8 cellular contexts compared by ENCODE assay signal in genomic region chr10:132458595-132459251, GRCh38.
DNase-seq lines count a peak whose midpoint lies in the region.

No MANE protein-coding gene starts in this region.

- peak overlapping the region in 2 of 3 donors; percentile 44 to 77 for H3K27ac Mint-ChIP-seq in IgD-negative memory B cell
- no peak overlapping the region for H3K27ac Mint-ChIP-seq in activated CD4-positive, alpha-beta T cell treated with anti-CD3 and anti-CD28 coated beads, Interleukin-2, amount 10 ng/mL, durations not matched to agents 7 days and 5 days

- H3K4me1 ChIP-seq in duodenal mucosa (ENCODE audit: control insufficient read depth in 1 of 2, insufficient read depth in 2 of 2, low read length in 2 of 2): peaks cover 76 to 92% of the 10 kb centered on the region in 2 donors

- H3K4me1 Mint-ChIP-seq in IgD-negative memory B cell: peaks cover 0 to 2% (median 2%) of the 10 kb centered on the region in 3 donors
- peaks cover 2% of the 10 kb centered on the region for H3K4me1 Mint-ChIP-seq in activated CD4-positive, alpha-beta T cell treated with anti-CD3 and anti-CD28 coated beads, Interleukin-2, amount 10 ng/mL, durations not matched to agents 7 days and 5 days

- peaks cover 2% of the 10 kb centered on the region for H3K27me3 Mint-ChIP-seq in IgD-negative memory B cell
- no peaks in the 10 kb centered on the region for H3K27me3 Mint-ChIP-seq in activated CD4-positive, alpha-beta T cell treated with anti-CD3 and anti-CD28 coated beads, Interleukin-2, amount 10 ng/mL, durations not matched to agents 7 days and 5 days

- peak; percentile 13 to 43 (median 27) for DNase-seq in NCI-H1417 (lab: John Stamatoyannopoulos, UW)
- DNase-seq in NCI-H1417 treated with DMSO at 0.1 percent for 48 hours (lab: John Stamatoyannopoulos, UW): no peak
- DNase-seq in activated CD4-positive, alpha-beta T cell treated with anti-CD3 and anti-CD28 coated beads, Interleukin-2, amount 10 ng/mL, durations not matched to agents 7 days and 5 days: peak; percentile 60
- peak; percentile 58 for DNase-seq in mucosa of gallbladder (ENCODE audit: low spot score)
- peak; percentile 24 for DNase-seq in stimulated activated naive CD4-positive, alpha-beta T cell treated with Interleukin-2 at 50 U/mL for 16 hours (lab: John Stamatoyannopoulos, UW)
- DNase-seq in NCI-H524 (lab: John Stamatoyannopoulos, UW): no peak

- peak overlapping the region; percentile 94 for H3K27ac ChIP-seq in duodenal mucosa (ENCODE audit: low read depth, low read length)

- H3K4me3 ChIP-seq in duodenal mucosa (ENCODE audit: low read depth in 1 of 2, low read length in 2 of 2): peak overlapping the region; percentile 40

- H3K36me3 Mint-ChIP-seq in IgD-negative memory B cell: no peaks in the 10 kb centered on the region
- H3K36me3 Mint-ChIP-seq in activated CD4-positive, alpha-beta T cell treated with anti-CD3 and anti-CD28 coated beads, Interleukin-2, amount 10 ng/mL, durations not matched to agents 7 days and 5 days (ENCODE audit: low read depth): no peaks in the 10 kb centered on the region

- peak overlapping the region; percentile 52 to 63 for H3K9ac ChIP-seq in duodenal mucosa (ENCODE audit: low read depth in 1 of 2, low read length in 2 of 2)

- POLR2A ChIA-PET in activated CD4-positive, alpha-beta T cell treated with anti-CD3 and anti-CD28 coated beads, Interleukin-2, amount 10 ng/mL, durations not matched to agents 7 days and 5 days (lab: Charles Lee): no interaction called here

- no peaks in the 10 kb centered on the region for H3K27me3 ChIP-seq in duodenal mucosa (ENCODE audit: control insufficient read depth in 1 of 2, insufficient read depth in 2 of 2, low read length in 2 of 2)

- peak overlapping the region in 1 of 4 donors; percentile 30 for H3K4me3 Mint-ChIP-seq in IgD-negative memory B cell
- H3K4me3 Mint-ChIP-seq in activated CD4-positive, alpha-beta T cell treated with anti-CD3 and anti-CD28 coated beads, Interleukin-2, amount 10 ng/mL, durations not matched to agents 7 days and 5 days: no peak overlapping the region

- no peaks in the 10 kb centered on the region for H3K9me3 Mint-ChIP-seq in IgD-negative memory B cell
- H3K9me3 Mint-ChIP-seq in activated CD4-positive, alpha-beta T cell treated with anti-CD3 and anti-CD28 coated beads, Interleukin-2, amount 10 ng/mL, durations not matched to agents 7 days and 5 days: no peaks in the 10 kb centered on the region

- H3K36me3 ChIP-seq in duodenal mucosa (ENCODE audit: control insufficient read depth in 1 of 2, insufficient read depth in 2 of 2, low read length in 2 of 2): no peaks in the 10 kb centered on the region

- CTCF ChIA-PET in activated CD4-positive, alpha-beta T cell treated with anti-CD3 and anti-CD28 coated beads, Interleukin-2, amount 10 ng/mL, durations not matched to agents 7 days and 5 days (lab: Charles Lee): interaction anchor here (0.6 to 1.2 kb wide), 3 partner anchors 13 to 112 kb away, joined by 3 to 4 read pairs (median 3); no protein-coding TSS in a partner anchor

- H3K9me3 ChIP-seq in duodenal mucosa (ENCODE audit: control insufficient read depth in 1 of 2, low read length in 2 of 2): no peaks in the 10 kb centered on the region

Comparison
In these comparisons a context has a peak if more than half of its experiments do, and no peak if none do; other contexts are left out.
1. DNase-seq: peak in NCI-H1417 (3 of 3), activated CD4-positive, alpha-beta T cell treated with anti-CD3 and anti-CD28 coated beads, Interleukin-2, amount 10 ng/mL, durations not matched to agents 7 days and 5 days (single experiment), mucosa of gallbladder (single experiment) and stimulated activated naive CD4-positive, alpha-beta T cell treated with Interleukin-2 at 50 U/mL for 16 hours (single experiment); none in NCI-H1417 treated with DMSO at 0.1 percent for 48 hours (single experiment) and NCI-H524 (0 of 2).